In genomic region chr12:6315704-6316597, GRCh38 we compare ENCODE assay signal across 16 cellular contexts. TPM values are rescaled to one million over a fixed set of nuclear protein-coding genes. Genes with fewer than 3 reads are reported as not detected.
DNase-seq lines count a peak whose midpoint lies in the region; ATAC-seq lines count a peak whose summit lies in the region.
"Had no signal": no experiment of that assay in that cellular context is flagged by ENCODE, and none has a peak within 500 bp of the region (broad histone marks: within the 10 kb centered on the region; RNA-seq: fewer than 3 reads in every experiment).

No MANE protein-coding gene starts in this region.

- peak overlapping the region; percentile 44 for H3K18ac ChIP-seq in neuronal stem cell (ENCODE audit: low read length)

- H3K36me3 Mint-ChIP-seq in activated T-cell treated with anti-CD3 and anti-CD28 coated beads, Interleukin-2, amount 50 U/mL, for 24 hours (ENCODE audit: low read depth): no peaks in the 10 kb centered on the region
- H3K36me3 Mint-ChIP-seq in activated T-cell treated with anti-CD3 and anti-CD28 coated beads, Interleukin-2, amount 50 U/mL, for 72 hours (ENCODE audit: insufficient read depth in 2 of 2): no peaks in the 10 kb centered on the region
- H3K36me3 Mint-ChIP-seq: CD8-positive, alpha-beta memory T cell had no signal

- peaks cover 0 to 11% (median 6%) of the 10 kb centered on the region in 3 experiments for H3K27me3 ChIP-seq in neuronal stem cell (ENCODE audit: control insufficient read depth in 3 of 3, insufficient read depth in 3 of 3, low read depth in 1 of 3, low read length in 3 of 3)

- H3K4me3 Mint-ChIP-seq in activated T-cell treated with anti-CD3 and anti-CD28 coated beads, Interleukin-2, amount 50 U/mL, for 24 hours: no peak overlapping the region
- H3K4me3 Mint-ChIP-seq in activated T-cell treated with anti-CD3 and anti-CD28 coated beads, Interleukin-2, amount 50 U/mL, for 72 hours: no peak overlapping the region
- H3K4me3 Mint-ChIP-seq: CD8-positive, alpha-beta memory T cell; HFFc6 had no signal

- H3K27me3 Mint-ChIP-seq in activated T-cell treated with anti-CD3 and anti-CD28 coated beads, Interleukin-2, amount 50 U/mL, for 24 hours: peaks cover 8% of the 10 kb centered on the region
- H3K27me3 Mint-ChIP-seq in activated T-cell treated with anti-CD3 and anti-CD28 coated beads, Interleukin-2, amount 50 U/mL, for 72 hours (ENCODE audit: low read depth): no peaks in the 10 kb centered on the region

- no peak overlapping the region for H3K4me2 ChIP-seq in neuronal stem cell (ENCODE audit: insufficient read depth, low read length, poor library complexity, severe bottlenecking)
- H3K4me2 ChIP-seq: BLaER1 had no signal

- no peak overlapping the region for H4K91ac ChIP-seq in neuronal stem cell (ENCODE audit: low read depth, low read length, poor library complexity)

- no peak overlapping the region for H3K27ac Mint-ChIP-seq in activated T-cell treated with anti-CD3 and anti-CD28 coated beads, Interleukin-2, amount 50 U/mL, for 24 hours
- H3K27ac Mint-ChIP-seq in activated T-cell treated with anti-CD3 and anti-CD28 coated beads, Interleukin-2, amount 50 U/mL, for 72 hours: no peak overlapping the region
- H3K27ac Mint-ChIP-seq: HFFc6 had no signal

- no peaks in the 10 kb centered on the region for H3K79me1 ChIP-seq in neuronal stem cell (ENCODE audit: low read depth, low read length)

- H4K8ac ChIP-seq in neuronal stem cell (ENCODE audit: low read depth, low read length): no peak overlapping the region

- no peak overlapping the region for H3K27ac ChIP-seq in neuronal stem cell (replicated peaks; ENCODE audit: low read length)
- H3K27ac ChIP-seq: 22Rv1, BLaER1 had no signal

- H3K9me3 Mint-ChIP-seq in activated T-cell treated with anti-CD3 and anti-CD28 coated beads, Interleukin-2, amount 50 U/mL, for 24 hours: no peaks in the 10 kb centered on the region
- H3K9me3 Mint-ChIP-seq in activated T-cell treated with anti-CD3 and anti-CD28 coated beads, Interleukin-2, amount 50 U/mL, for 72 hours: no peaks in the 10 kb centered on the region
- H3K9me3 Mint-ChIP-seq: CD8-positive, alpha-beta memory T cell; HFFc6 had no signal

- no peak overlapping the region for H2BK120ac ChIP-seq in neuronal stem cell (ENCODE audit: low read depth, low read length)

- H2BK15ac ChIP-seq in neuronal stem cell (ENCODE audit: low read length): peak overlapping the region; percentile 60

- H2BK5ac ChIP-seq in neuronal stem cell (ENCODE audit: low read length): no peak overlapping the region

- peak overlapping the region; percentile 73 for H2AK5ac ChIP-seq in neuronal stem cell (ENCODE audit: low read depth, low read length)

- H3K4me1 Mint-ChIP-seq in activated T-cell treated with anti-CD3 and anti-CD28 coated beads, Interleukin-2, amount 50 U/mL, for 24 hours (ENCODE audit: low read depth): peaks cover 20% of the 10 kb centered on the region
- peaks cover 23% of the 10 kb centered on the region for H3K4me1 Mint-ChIP-seq in activated T-cell treated with anti-CD3 and anti-CD28 coated beads, Interleukin-2, amount 50 U/mL, for 72 hours (ENCODE audit: low read depth)

- peak overlapping the region; percentile 68 for H3K23ac ChIP-seq in neuronal stem cell (ENCODE audit: low read depth, low read length, poor library complexity)

- H2BK12ac ChIP-seq in neuronal stem cell (ENCODE audit: low read length): peak overlapping the region; percentile 86

- ATAC-seq in activated T-cell treated with anti-CD3 and anti-CD28 coated beads, Interleukin-2, amount 50 U/mL, for 72 hours (replicated peaks in 1 of 2): no peak
- ATAC-seq: GM12878 had no signal

- H3K4me3 ChIP-seq in neuronal stem cell (ENCODE audit: low read length in 2 of 2): no peak overlapping the region
- H3K4me3 ChIP-seq: BLaER1, GM12878 had no signal

- no peaks in the 10 kb centered on the region for H3K36me3 ChIP-seq in neuronal stem cell (replicated peaks in 1 of 2; ENCODE audit: control insufficient read depth in 2 of 2, insufficient read depth in 2 of 2, low read length in 2 of 2)
- H3K36me3 ChIP-seq: BLaER1 had no signal

- no peaks in the 10 kb centered on the region for H3K9me3 ChIP-seq in neuronal stem cell (replicated peaks in 1 of 2; ENCODE audit: control insufficient read depth in 2 of 2, insufficient read depth in 1 of 2, low read depth in 1 of 2, low read length in 2 of 2)
- H3K9me3 ChIP-seq: BLaER1 had no signal

- no peak overlapping the region for H3K14ac ChIP-seq in neuronal stem cell (ENCODE audit: low read length)

- H3K4me1 ChIP-seq in neuronal stem cell (ENCODE audit: control insufficient read depth in 2 of 2, insufficient read depth in 1 of 2, low read depth in 1 of 2, low read length in 2 of 2): peaks cover 19 to 24% of the 10 kb centered on the region in 2 donors

- peak; percentile 21 for DNase-seq in activated T-cell treated with anti-CD3 and anti-CD28 coated beads, Interleukin-2, amount 50 U/mL, for 24 hours
- no peak for DNase-seq in activated T-cell treated with anti-CD3 and anti-CD28 coated beads, Interleukin-2, amount 50 U/mL, for 72 hours
- peak; percentile 4 for DNase-seq in astrocyte of the hippocampus (ENCODE audit: low read depth, low spot score)
- DNase-seq in neuronal stem cell (ENCODE audit: low spot score): no peak
- no peak for DNase-seq in dermis blood vessel endothelial cell
- no peak for DNase-seq in NCI-H226
- no peak for DNase-seq in NCI-H1694 (lab: John Stamatoyannopoulos, UW)
- DNase-seq: AML-193, DMS 273 treated with DMSO at 0.1 percent for 48 hours, DMS79, HCEC 1CT, HFFc6 had no signal

- H2AFZ ChIP-seq in neuronal stem cell (ENCODE audit: low read length): no peak overlapping the region

- WGBS in neuronal stem cell (ENCODE audit: extremely low coverage in 2 of 2, insufficient read length in 2 of 2, insufficient replicate concordance in 1 of 2), 2 donors: no CpG with 5 or more reads among the region's 17 CpGs

- no peak overlapping the region for H3K9ac ChIP-seq in neuronal stem cell (ENCODE audit: low read depth, low read length, poor library complexity)
- H3K9ac ChIP-seq: BLaER1 had no signal

- no peak overlapping the region for H3K4ac ChIP-seq in neuronal stem cell (ENCODE audit: low read length)

RNA-seq across cellular contexts. Expression of gene PLEKHG6, which starts 5.5 kb away (rescaled TPM):
- not detected for total RNA-seq in activated T-cell treated with anti-CD3 and anti-CD28 coated beads, Interleukin-2, amount 50 U/mL, for 72 hours
- 1.2 TPM for polyA plus RNA-seq in neuronal stem cell (2013, experiment 1 of 2)
- polyA plus RNA-seq in neuronal stem cell (2013, experiment 2 of 2): 1.3 TPM
- total RNA-seq in dermis blood vessel endothelial cell: 0.09 TPM in 1 of 2 replicates, not detected in the other
- total RNA-seq: CD8-positive, alpha-beta memory T cell; HFFc6 had no signal

RNA-seq across cellular contexts. Expression of gene TNFRSF1A, which starts 25.9 kb away (rescaled TPM):
- 10 to 100 TPM; 48.4 to 52.1 TPM for total RNA-seq in activated T-cell treated with anti-CD3 and anti-CD28 coated beads, Interleukin-2, amount 50 U/mL, for 72 hours
- 35.2 TPM for polyA plus RNA-seq in neuronal stem cell (2013, experiment 1 of 2)
- polyA plus RNA-seq in neuronal stem cell (2013, experiment 2 of 2): 34.5 TPM
- total RNA-seq in dermis blood vessel endothelial cell: 58.9 and 67.6 TPM in 2 replicates

RNA-seq across cellular contexts. Expression of gene SCNN1A, which starts 59.4 kb away (rescaled TPM):
- under 1 TPM; 0.29 to 0.67 TPM for total RNA-seq in activated T-cell treated with anti-CD3 and anti-CD28 coated beads, Interleukin-2, amount 50 U/mL, for 72 hours
- 0.40 TPM for polyA plus RNA-seq in neuronal stem cell (2013, experiment 1 of 2)
- 0.68 TPM for polyA plus RNA-seq in neuronal stem cell (2013, experiment 2 of 2)
- 1.5 and 7.1 TPM in 2 replicates for total RNA-seq in dermis blood vessel endothelial cell

Comparison
In these comparisons a context has a peak if more than half of its experiments do, and no peak if none do; other contexts are left out.
1. DNase-seq: peak in activated T-cell treated with anti-CD3 and anti-CD28 coated beads, Interleukin-2, amount 50 U/mL, for 24 hours (single experiment) and astrocyte of the hippocampus (single experiment); none in activated T-cell treated with anti-CD3 and anti-CD28 coated beads, Interleukin-2, amount 50 U/mL, for 72 hours (0 of 2), neuronal stem cell (single experiment), dermis blood vessel endothelial cell (single experiment), NCI-H226 (single experiment) and NCI-H1694 (single experiment).